ENCODE assay signal across 8 cellular contexts in the genomic region with DNA sequence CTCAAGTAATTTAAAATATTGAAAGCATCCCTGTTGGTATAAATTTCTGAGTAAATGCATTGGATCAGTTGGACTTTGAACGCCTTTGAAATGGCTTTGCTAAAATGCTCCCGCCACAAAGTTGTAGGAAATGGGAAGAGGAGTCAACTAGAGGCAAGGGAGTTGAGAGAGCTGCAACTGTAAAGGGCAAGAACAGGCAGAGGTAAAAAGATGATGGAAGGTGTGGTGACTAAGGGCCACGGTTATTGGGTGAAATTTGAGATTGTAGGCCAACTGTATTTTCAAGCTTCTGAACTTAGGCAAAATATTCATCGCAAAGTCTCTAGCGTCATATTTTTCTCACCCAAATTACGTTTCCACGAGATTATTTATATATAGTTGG. TPM values are rescaled to one million over a fixed set of nuclear protein-coding genes. Genes with fewer than 3 reads are reported as not detected.
DNase-seq lines count a peak whose midpoint lies in the region; ATAC-seq and TF ChIP-seq lines count a peak whose summit lies in the region.

No MANE protein-coding gene starts in this region.

- peak overlapping the region in 1 of 2 experiments; percentile 57 for H3K18ac ChIP-seq in mesenchymal stem cell (ENCODE audit: low read depth in 1 of 2, low read length in 2 of 2)

- ATAC-seq in activated naive CD8-positive, alpha-beta T cell treated with anti-CD3 and anti-CD28 coated beads, Interleukin-2, amount 50 U/mL, for 24 hours, result no peak
- ATAC-seq in GM21515 (IDR thresholded peaks at IDR 0.05; ENCODE audit: unreplicated experiment) (no peak), HG02970 (IDR thresholded peaks at IDR 0.05; ENCODE audit: low FRiP score, unreplicated experiment) (no peak)

- peaks cover 57% of the 10 kb centered on the region for H3K4me1 Mint-ChIP-seq in activated naive CD8-positive, alpha-beta T cell treated with anti-CD3 and anti-CD28 coated beads, Interleukin-2, amount 50 U/mL, for 24 hours

- H2AFZ ChIP-seq in mesenchymal stem cell (ENCODE audit: low read depth, low read length), result no peak overlapping the region

- H3K4me3 ChIP-seq in mesenchymal stem cell (ENCODE audit: insufficient read depth in 1 of 2, low read depth in 1 of 2, low read length in 2 of 2) (peak overlapping the region in 1 of 2 experiments; percentile 96), tibial nerve (peak overlapping the region in 3 of 4 donors; percentile 86 to 100 (median 94))

- H3K27me3 Mint-ChIP-seq in activated naive CD8-positive, alpha-beta T cell treated with anti-CD3 and anti-CD28 coated beads, Interleukin-2, amount 50 U/mL, for 24 hours, result no peaks in the 10 kb centered on the region

- TF ChIP-seq EP300 in tibial nerve (IDR thresholded peaks at IDR 0.05), result no peak

- no peak overlapping the region for H3K4ac ChIP-seq in mesenchymal stem cell (ENCODE audit: low read depth in 1 of 2, low read length in 2 of 2)

- no peak for TF ChIP-seq CTCF in tibial nerve (IDR thresholded peaks at IDR 0.05)

- H3K9me3 Mint-ChIP-seq in activated naive CD8-positive, alpha-beta T cell treated with anti-CD3 and anti-CD28 coated beads, Interleukin-2, amount 50 U/mL, for 24 hours, result no peaks in the 10 kb centered on the region

- H2BK15ac ChIP-seq in mesenchymal stem cell (ENCODE audit: low read depth, poor library complexity, severe bottlenecking), result no peak overlapping the region

- no peak overlapping the region for H4K8ac ChIP-seq in mesenchymal stem cell (ENCODE audit: low read length)

- H4K91ac ChIP-seq in mesenchymal stem cell (ENCODE audit: low read length), result no peak overlapping the region

- no peak overlapping the region for H3K14ac ChIP-seq in mesenchymal stem cell (ENCODE audit: low read length in 2 of 2)

- H2BK5ac ChIP-seq in mesenchymal stem cell (ENCODE audit: low read depth, low read length, poor library complexity, severe bottlenecking), result no peak overlapping the region

- no peaks in the 10 kb centered on the region for H3K9me3 ChIP-seq in mesenchymal stem cell (ENCODE audit: control insufficient read depth, low read length)
- H3K9me3 ChIP-seq in tibial nerve, result no peaks in the 10 kb centered on the region

- DNase-seq in activated effector memory CD4-positive, alpha-beta T cell treated with anti-CD3 and anti-CD28 coated beads, Interleukin-2, amount 50 U/mL, for 16 hours, result peak; percentile 25
- no peak for DNase-seq in activated effector memory CD4-positive, alpha-beta T cell treated with Interleukin-2 at 50 U/mL for 16 hours
- DNase-seq in activated naive CD8-positive, alpha-beta T cell treated with anti-CD3 and anti-CD28 coated beads, Interleukin-2, amount 50 U/mL, for 24 hours, result no peak
- no peak for DNase-seq in mesenchymal stem cell
- DNase-seq in tibial nerve (ENCODE audit: low spot score in 2 of 2), result no peak
- DNase-seq in MV-4-11 (lab: John Stamatoyannopoulos, UW), result no peak

- TF ChIP-seq POLR2A in tibial nerve (IDR thresholded peaks at IDR 0.05), result no peak

- no peak overlapping the region for H3K23ac ChIP-seq in mesenchymal stem cell (ENCODE audit: low read length in 2 of 2)

- WGBS in mesenchymal stem cell, result 85% methylated on average over 7 of the region's 7 CpGs
- WGBS in tibial nerve, 2 donors, result 65 to 70% methylated on average over 7 of the region's 7 CpGs

- peak overlapping the region; percentile 90 for H3K4me3 Mint-ChIP-seq in activated naive CD8-positive, alpha-beta T cell treated with anti-CD3 and anti-CD28 coated beads, Interleukin-2, amount 50 U/mL, for 24 hours

- peak overlapping the region; percentile 97 for H3K9ac ChIP-seq in mesenchymal stem cell (ENCODE audit: low read length)

- H3K27ac Mint-ChIP-seq in activated naive CD8-positive, alpha-beta T cell treated with anti-CD3 and anti-CD28 coated beads, Interleukin-2, amount 50 U/mL, for 24 hours, result peak overlapping the region; percentile 98

- H2AK5ac ChIP-seq in mesenchymal stem cell (ENCODE audit: low read length, severe bottlenecking), result no peak overlapping the region

- H3K4me1 ChIP-seq in mesenchymal stem cell (ENCODE audit: control insufficient read depth, insufficient read depth, low read depth, low read length) (peaks cover 5% of the 10 kb centered on the region), tibial nerve (peaks cover 0 to 21% (median 3%) of the 10 kb centered on the region in 4 donors)

- peak overlapping the region in 1 of 2 experiments; percentile 69 for H2BK12ac ChIP-seq in mesenchymal stem cell (ENCODE audit: low read length in 2 of 2)

- peaks cover 55% of the 10 kb centered on the region for H3K36me3 Mint-ChIP-seq in activated naive CD8-positive, alpha-beta T cell treated with anti-CD3 and anti-CD28 coated beads, Interleukin-2, amount 50 U/mL, for 24 hours (ENCODE audit: low read depth)

- H2BK120ac ChIP-seq in mesenchymal stem cell (ENCODE audit: low read depth, low read length), result no peak overlapping the region

- peaks cover 6% of the 10 kb centered on the region for H3K79me1 ChIP-seq in mesenchymal stem cell (replicated peaks; ENCODE audit: low read length, poor library complexity, severe bottlenecking)

- H3K27me3 ChIP-seq in mesenchymal stem cell (ENCODE audit: control insufficient read depth in 1 of 2, insufficient read depth in 1 of 2, low read length in 2 of 2) (no peaks in the 10 kb centered on the region), tibial nerve (no peaks in the 10 kb centered on the region)

- no peak overlapping the region for H3K4me2 ChIP-seq in mesenchymal stem cell (ENCODE audit: low read length, poor library complexity, severe bottlenecking)

- H3K36me3 ChIP-seq in mesenchymal stem cell (ENCODE audit: control insufficient read depth in 1 of 2, insufficient read depth in 2 of 2, low read depth in 1 of 2, low read length in 2 of 2) (peaks cover 10 to 64% of the 10 kb centered on the region in 2 experiments), tibial nerve (peaks cover 0 to 56% (median 14%) of the 10 kb centered on the region in 3 donors)

- H3K27ac ChIP-seq in mesenchymal stem cell (ENCODE audit: low read length, poor library complexity, severe bottlenecking) (peak overlapping the region; percentile 82), tibial nerve (peak overlapping the region; percentile 82 to 94 (median 91))

RNA-seq across cellular contexts. Expression of gene SUMF2, which starts 0.6 kb away (rescaled TPM):
- 131 TPM for polyA plus RNA-seq in mesenchymal stem cell (2013, experiment 1 of 2)
- polyA plus RNA-seq in mesenchymal stem cell (2013, experiment 2 of 2), result 133 TPM
- total RNA-seq in tibial nerve, result 100 to 1,000 TPM in 3 of 4 donors, 10 to 100 TPM in 1; 99.4 to 162 (median 132) TPM

RNA-seq across cellular contexts. Expression of gene CCT6A, which starts 11.9 kb away (rescaled TPM):
- 153 TPM for polyA plus RNA-seq in mesenchymal stem cell (2013, experiment 1 of 2)
- 160 TPM for polyA plus RNA-seq in mesenchymal stem cell (2013, experiment 2 of 2)
- 10 to 100 TPM; 60.0 to 99.0 (median 77.9) TPM for total RNA-seq in tibial nerve

RNA-seq across cellular contexts. Expression of gene PSPH, which starts 12.2 kb away (rescaled TPM):
- 17.2 TPM for polyA plus RNA-seq in mesenchymal stem cell (2013, experiment 1 of 2)
- 18.2 TPM for polyA plus RNA-seq in mesenchymal stem cell (2013, experiment 2 of 2)
- total RNA-seq in tibial nerve, result 10 to 100 TPM; 14.9 to 39.8 (median 25.1) TPM

RNA-seq across cellular contexts. Expression of gene PHKG1, which starts 29.3 kb away (rescaled TPM):
- polyA plus RNA-seq in mesenchymal stem cell (2013, experiment 1 of 2), result 0.10 TPM
- polyA plus RNA-seq in mesenchymal stem cell (2013, experiment 2 of 2), result 0.05 TPM
- 1 to 10 TPM in 3 of 4 donors, under 1 TPM in 1; 0.39 to 4.2 (median 1.3) TPM for total RNA-seq in tibial nerve

RNA-seq across cellular contexts. Expression of gene CHCHD2, which starts 42.8 kb away (rescaled TPM):
- polyA plus RNA-seq in mesenchymal stem cell (2013, experiment 1 of 2), result 202 TPM
- 217 TPM for polyA plus RNA-seq in mesenchymal stem cell (2013, experiment 2 of 2)
- total RNA-seq in tibial nerve, result 100 to 1,000 TPM; 286 to 417 (median 326) TPM
